ENCODE assay signal across 35 cellular contexts in the genomic region with DNA sequence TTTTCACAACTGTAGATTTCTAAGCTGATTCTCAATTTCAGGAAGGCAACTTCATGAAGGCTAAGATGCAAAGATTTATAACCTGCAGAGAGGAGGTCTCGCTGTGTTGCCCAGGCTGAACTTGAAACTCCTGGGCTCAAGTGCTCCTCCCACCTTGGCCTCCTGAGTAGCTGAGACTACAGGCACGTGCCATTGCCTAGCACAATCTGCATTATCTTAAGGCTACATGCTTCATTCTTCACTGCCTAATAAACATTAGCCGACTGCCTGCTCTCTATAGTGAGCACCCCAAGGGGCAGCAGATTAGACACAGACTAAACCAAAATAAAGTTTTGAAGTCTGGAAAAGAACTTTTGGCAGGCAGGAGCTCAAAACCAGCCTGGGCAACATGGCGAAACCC. TPM values are rescaled to one million over a fixed set of nuclear protein-coding genes. Genes with fewer than 3 reads are reported as not detected.
"Had no signal": no experiment of that assay in that cellular context is flagged by ENCODE, and none has a peak within 500 bp of the region (broad histone marks: within the 10 kb centered on the region; RNA-seq: fewer than 3 reads in every experiment).

No MANE protein-coding gene starts in this region.

- DNase-seq: Karpas-422, Kasumi-1, MG63, MM.1S, MV-4-11, NCI-H1048, NCI-H1092, NCI-H1092 treated with DMSO at 0.1 percent for 48 hours, NCI-H1105, NCI-H1105 treated with DMSO at 0.1 percent for 48 hours, NCI-H1417, NCI-H1417 treated with DMSO at 0.1 percent for 48 hours, NCI-H1436, NCI-H1436 treated with DMSO at 0.1 percent for 48 hours, NCI-H146, NCI-H1694, NCI-H1694 treated with DMSO at 0.1 percent for 48 hours, NCI-H187, NCI-H187 treated with DMSO at 0.1 percent for 48 hours, NCI-H1930, NCI-H2029, NCI-H2029 treated with DMSO at 0.1 percent for 48 hours, NCI-H2081, NCI-H2081 treated with DMSO at 0.1 percent for 48 hours, NCI-H2107, NCI-H2171, NCI-H2171 treated with DMSO at 0.1 percent for 48 hours, NCI-H226, NCI-H345, NCI-H446, NCI-H446 treated with DMSO at 0.1 percent for 48 hours, NCI-H510A, NCI-H510A treated with DMSO at 0.1 percent for 48 hours, NCI-H524 had no signal

- H3K4me3 ChIP-seq: MG63 had no signal

- H3K27me3 ChIP-seq: MG63 had no signal

- H3K9me3 ChIP-seq: MG63 had no signal

RNA-seq across cellular contexts. Expression of a gene that starts 17.1 kb away (rescaled TPM):
- total RNA-seq: MCF 10A had no signal
